ENCODE assay signal across 28 cellular contexts in the genomic region with DNA sequence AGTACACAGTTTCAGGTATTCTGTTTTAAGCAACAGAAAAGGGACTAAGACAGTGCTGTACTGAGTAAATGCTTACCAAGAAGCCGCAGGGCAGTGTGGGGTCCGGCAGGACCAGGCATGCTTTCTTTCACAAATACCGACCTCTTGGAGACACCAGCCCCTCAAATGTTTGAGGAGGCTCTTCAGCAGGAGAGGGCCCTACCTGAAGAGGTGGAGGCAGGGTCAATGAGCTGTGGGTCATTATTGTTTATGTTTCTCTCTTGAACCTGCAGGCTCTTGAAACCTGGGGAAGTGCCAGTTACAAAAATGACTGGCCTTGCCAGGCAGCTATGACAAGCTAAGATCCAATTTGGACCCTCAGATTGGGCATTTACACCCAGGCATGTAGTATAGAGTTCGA.
"Had no signal": no experiment of that assay in that cellular context is flagged by ENCODE, and none has a peak within 500 bp of the region (broad histone marks: within the 10 kb centered on the region; RNA-seq: fewer than 3 reads in every experiment).

No MANE protein-coding gene starts in this region.

- ATAC-seq: activated CD8-positive, alpha-beta memory T cell treated with anti-CD3 and anti-CD28 coated beads, Interleukin-2, amount 10 ng/mL, durations not matched to agents 7 days and 5 days; activated naive CD8-positive, alpha-beta T cell treated with anti-CD3 and anti-CD28 coated beads, Interleukin-2, amount 50 U/mL, for 24 hours; Right ventricle myocardium inferior had no signal

- H3K36me3 ChIP-seq: brain microvascular endothelial cell, WERI-Rb-1 had no signal

- DNase-seq: activated CD4-positive, alpha-beta memory T cell treated with anti-CD3 and anti-CD28 coated beads, Interleukin-2, amount 10 ng/mL, durations not matched to agents 7 days and 5 days; activated CD4-positive, alpha-beta T cell treated with anti-CD3 and anti-CD28 coated beads for 1 hour; activated CD4-positive, alpha-beta T cell treated with anti-CD3 and anti-CD28 coated beads for 48 hours; activated CD4-positive, CD25-positive, alpha-beta regulatory T cell; activated CD8-positive, alpha-beta memory T cell treated with anti-CD3 and anti-CD28 coated beads for 24 hours; activated CD8-positive, alpha-beta memory T cell treated with anti-CD3 and anti-CD28 coated beads, Interleukin-2, amount 10 ng/mL, durations not matched to agents 7 days and 5 days; activated CD8-positive, alpha-beta memory T cell treated with anti-CD3 and anti-CD28 coated beads, Interleukin-2, amount 50 U/mL, for 48 hours; activated effector memory CD4-positive, alpha-beta T cell treated with Interleukin-2 at 50 U/mL for 16 hours; activated naive CD4-positive, alpha-beta T cell treated with anti-CD3 and anti-CD28 coated beads, Interleukin-2, amount 10 ng/mL, durations not matched to agents 7 days and 5 days; activated naive CD8-positive, alpha-beta T cell treated with anti-CD3 and anti-CD28 coated beads, Interleukin-2, amount 50 U/mL, for 24 hours; activated T-cell treated with anti-CD3 and anti-CD28 coated beads, Interleukin-2, amount 50 U/mL, for 48 hours; anterior cingulate cortex; brain microvascular endothelial cell; central memory CD4-positive, alpha-beta T cell; NCI-H1105; NCI-H1417 treated with DMSO at 0.1 percent for 48 hours; NCI-H187 treated with DMSO at 0.1 percent for 48 hours; NCI-H2081; NCI-H345; NCI-H524 treated with DMSO at 0.1 percent for 48 hours; PC-9; SIG-M5; SW 1271; T1000; WERI-Rb-1 had no signal

- H3K4me3 ChIP-seq: PC-9 had no signal

- H2AFZ ChIP-seq: PC-9 had no signal

- H3K27me3 ChIP-seq: brain microvascular endothelial cell had no signal

- FAIRE-seq: RCC 7860 had no signal

- H3K27ac ChIP-seq: brain microvascular endothelial cell, PC-9, RWPE1, WERI-Rb-1 had no signal

- H3K4me2 ChIP-seq: PC-9 had no signal
